8 cellular contexts compared by ENCODE assay signal in the genomic region with DNA sequence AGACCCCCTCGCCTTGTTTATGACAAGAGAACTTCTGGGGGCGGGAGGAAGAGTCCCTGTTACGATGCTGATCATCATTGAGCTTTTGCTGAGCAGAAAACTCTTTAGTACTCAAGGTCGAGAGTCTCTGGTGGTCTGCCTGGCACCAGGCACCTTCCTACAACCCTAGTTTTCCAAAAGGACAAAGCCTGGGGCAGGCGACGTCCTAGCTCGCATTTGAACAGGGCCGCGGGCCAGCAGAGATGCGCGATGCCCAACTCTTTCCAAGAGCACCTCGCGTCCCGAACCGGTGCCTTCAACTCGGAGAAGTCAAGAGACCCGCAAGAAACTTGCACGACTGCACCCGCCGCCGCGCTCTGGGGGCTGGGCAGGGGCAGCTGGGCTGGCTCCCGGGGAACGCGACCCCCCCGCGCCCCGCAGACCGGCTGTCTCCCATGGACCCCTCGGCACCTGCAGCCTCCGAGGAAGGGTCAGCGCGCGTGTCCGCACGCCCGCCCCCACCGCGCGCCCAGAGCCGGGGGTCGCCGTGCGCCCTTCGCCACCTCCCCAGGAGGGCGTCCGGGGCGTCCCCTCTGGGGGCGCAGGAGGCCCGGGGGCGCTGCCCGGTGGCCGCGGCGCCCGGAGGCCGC. TPM values are rescaled to one million over a fixed set of nuclear protein-coding genes. Genes with fewer than 3 reads are reported as not detected.
A peak's percentile ranks its signal among the peaks of the same experiment; 100 is the strongest.
DNase-seq lines count a peak whose midpoint lies in the region; ATAC-seq, FAIRE-seq and TF ChIP-seq lines count a peak whose summit lies in the region.

No MANE protein-coding gene starts in this region.

- H3K27me3 ChIP-seq in K562 (ENCODE audit: control insufficient read depth in 2 of 2, insufficient read depth in 2 of 2, low read length in 2 of 2), result no peaks in the 10 kb centered on the region; a peak in 1 of 5 replicates

- no peak overlapping the region for H3K27ac ChIP-seq in K562 (ENCODE audit: extremely low read depth, low read depth, low read length)

- in situ Hi-C loops in K562 (cut with MboI), result no loop called here

- no TSS peak for BruUV-seq in K562 (replicated peaks; lab: Mats Ljungman, UMichigan)

- peak overlapping the region in 1 of 6 donors; percentile 49 for H3K27ac Mint-ChIP-seq in immature natural killer cell
- no peak overlapping the region for H3K27ac Mint-ChIP-seq in stimulated activated effector memory CD8-positive, alpha-beta T cell treated with anti-CD3 and anti-CD28 coated beads, Interleukin-12 subunit alpha, Interleukin-12 subunit beta, amount 100 ng/mL, for 72 hours

- intact Hi-C loops in K562 (cut with micrococcal nuclease), result loop anchor here (5.0 kb wide), 1 partner anchor 89 kb away; no protein-coding TSS in a partner anchor

- ATAC-seq in K562, result no peak
- peak; percentile 3 for ATAC-seq in stimulated activated effector memory CD8-positive, alpha-beta T cell treated with anti-CD3 and anti-CD28 coated beads, Interleukin-12 subunit alpha, Interleukin-12 subunit beta, amount 100 ng/mL, for 72 hours
- no peak for ATAC-seq in GM18519 (IDR thresholded peaks at IDR 0.05; ENCODE audit: low FRiP score, unreplicated experiment)
- no peak for ATAC-seq in GM21619 (IDR thresholded peaks at IDR 0.05; ENCODE audit: unreplicated experiment)

- H3K27me3 Mint-ChIP-seq in immature natural killer cell (ENCODE audit: low read depth in 3 of 3), result peaks cover 6 to 26% (median 14%) of the 10 kb centered on the region in 3 donors

- H3K36me3 Mint-ChIP-seq in immature natural killer cell, result no peaks in the 10 kb centered on the region
- H3K36me3 Mint-ChIP-seq in stimulated activated effector memory CD8-positive, alpha-beta T cell treated with anti-CD3 and anti-CD28 coated beads, Interleukin-12 subunit alpha, Interleukin-12 subunit beta, amount 100 ng/mL, for 72 hours, result no peaks in the 10 kb centered on the region

- H3K4me1 Mint-ChIP-seq in immature natural killer cell, result peaks cover 7 to 11% of the 10 kb centered on the region in 2 donors
- H3K4me1 Mint-ChIP-seq in stimulated activated effector memory CD8-positive, alpha-beta T cell treated with anti-CD3 and anti-CD28 coated beads, Interleukin-12 subunit alpha, Interleukin-12 subunit beta, amount 100 ng/mL, for 72 hours, result peaks cover 7% of the 10 kb centered on the region

- H3K9me3 ChIP-seq in K562 (replicated peaks; ENCODE audit: control insufficient read depth, insufficient read depth, low read depth, low read length), result peaks cover 5% of the 10 kb centered on the region; the same call in 1 of the 2 replicates

- peak; percentile 46 for DNase-seq in GM03348 (ENCODE audit: low spot score)
- DNase-seq in NB4 (ENCODE audit: low read depth), result peak; percentile 34
- DNase-seq in K562 (ENCODE audit: extremely low read depth in 1 of 4, low spot score in 3 of 4), result peak in 1 of 4 experiments; percentile 37
- DNase-seq in immature natural killer cell, result no peak
- DNase-seq in stimulated activated effector memory CD8-positive, alpha-beta T cell treated with anti-CD3 and anti-CD28 coated beads, Interleukin-12 subunit alpha, Interleukin-12 subunit beta, amount 100 ng/mL, for 72 hours (ENCODE audit: low spot score in 2 of 2), result peak in 1 of 2 donors; percentile 53
- no peak for DNase-seq in SKM-1 (lab: John Stamatoyannopoulos, UW; ENCODE audit: unreplicated experiment)

- no peak for TF ChIP-seq EP300 in K562 (IDR thresholded peaks at IDR 0.05; ENCODE audit: low read length)

- H3K4me2 ChIP-seq in K562 (ENCODE audit: insufficient read depth, low read length), result peak overlapping the region; percentile 63

- peak overlapping the region; percentile 80 for H2AFZ ChIP-seq in K562 (ENCODE audit: low read depth, low read length)

- POLR2A ChIA-PET in K562 (lab: Yijun Ruan, JAX), result interaction anchor here (0.5 to 1.3 kb wide), 6 partner anchors 10 to 119 kb away, joined by 3 to 7 read pairs (median 3); no protein-coding TSS in a partner anchor

- no peaks in the 10 kb centered on the region; the same call in 1 of the 2 replicates for H4K20me1 ChIP-seq in K562 (replicated peaks; ENCODE audit: control insufficient read depth, insufficient read depth, low read length)

- peak overlapping the region; percentile 21 to 98; a peak in 3 of 4 replicates for H3K9ac ChIP-seq in K562 (ENCODE audit: insufficient read depth in 1 of 2, low read depth in 2 of 2, low read length in 2 of 2)

- TF ChIP-seq POLR2A in NB4 (IDR thresholded peaks at IDR 0.05; ENCODE audit: extremely low read depth, insufficient read length), result no peak
- no peak for TF ChIP-seq POLR2A in K562 (conservative IDR thresholded peaks at IDR 0.05)

- H3K4me3 ChIP-seq in NB4 (ENCODE audit: low read depth, low read length) (no peak overlapping the region), K562 (peak overlapping the region; percentile 67)

- H3K4me1 ChIP-seq in K562 (replicated peaks in 1 of 2; ENCODE audit: control insufficient read depth in 2 of 2, insufficient read depth in 2 of 2, low read length in 2 of 2), result peaks cover 17 to 39% of the 10 kb centered on the region in 2 experiments

- no peaks in the 10 kb centered on the region for H3K9me1 ChIP-seq in K562 (ENCODE audit: control insufficient read depth, insufficient read depth, low read length)

- WGBS in K562 (ENCODE audit: insufficient coverage, low coverage, missing lambda C conversion rate), result 3% methylated on average over 43 of the region's 57 CpGs

- H3K9me3 Mint-ChIP-seq in immature natural killer cell, result peaks cover 0 to 4% (median 0%) of the 10 kb centered on the region in 6 donors
- peaks cover 2% of the 10 kb centered on the region for H3K9me3 Mint-ChIP-seq in stimulated activated effector memory CD8-positive, alpha-beta T cell treated with anti-CD3 and anti-CD28 coated beads, Interleukin-12 subunit alpha, Interleukin-12 subunit beta, amount 100 ng/mL, for 72 hours

- no peak for TF ChIP-seq RAD21 in K562 (CRISPR knock-in tag; conservative IDR thresholded peaks at IDR 0.05 in 1 of 2, IDR thresholded peaks at IDR 0.05 in 1 of 2)

- no peaks in the 10 kb centered on the region for H3K36me3 ChIP-seq in K562 (ENCODE audit: control insufficient read depth, insufficient read depth, low read length)

- no peak for FAIRE-seq in K562 (lab: Jason Lieb, UNC)

- no peak for TF ChIP-seq CTCF in NB4 (IDR thresholded peaks at IDR 0.05; ENCODE audit: low read depth, low read length)
- no peak for TF ChIP-seq CTCF in K562 (IDR thresholded peaks at IDR 0.05 in 2 of 3, conservative IDR thresholded peaks at IDR 0.05 in 1 of 3; ENCODE audit: insufficient read depth in 2 of 3, low read depth in 1 of 3, low read length in 3 of 3)

- H3K79me2 ChIP-seq in K562 (ENCODE audit: control insufficient read depth, insufficient read depth, low read length), result peaks cover 40% of the 10 kb centered on the region

- H3K4me3 Mint-ChIP-seq in immature natural killer cell, result peak overlapping the region; percentile 69 to 82 (median 78)
- peak overlapping the region; percentile 69 for H3K4me3 Mint-ChIP-seq in stimulated activated effector memory CD8-positive, alpha-beta T cell treated with anti-CD3 and anti-CD28 coated beads, Interleukin-12 subunit alpha, Interleukin-12 subunit beta, amount 100 ng/mL, for 72 hours

- CTCF ChIA-PET in K562 (lab: Yijun Ruan, JAX; ENCODE audit: low intra/inter-chr PET ratio), result no interaction called here

TF ChIP-seq in K562, 482 proteins besides CTCF, POLR2A, EP300 and RAD21 (continues in another document):
- TF ChIP-seq ZNF311 (CRISPR knock-in tag; IDR thresholded peaks at IDR 0.05) (no peak), FUS (optimal IDR thresholded peaks at IDR 0.05; ENCODE audit: low read depth, low read length) (no peak), KDM2B (CRISPR knock-in tag; IDR thresholded peaks at IDR 0.05) (0 out of 2 replicates have a peak, but pooled peaks have one; percentile 42), KLF6 (CRISPR knock-in tag; IDR thresholded peaks at IDR 0.05; ENCODE audit: borderline replicate concordance) (no peak)

RNA-seq across cellular contexts. Expression of a gene that starts 0.4 kb away (rescaled TPM):
- 14.3 and 26.5 TPM in 2 replicates for total RNA-seq in K562 (2011; cell fraction: chromatin; rRNA removed; ENCODE audit: low replicate concordance)
- 14.6 and 18.5 TPM in 2 replicates for total RNA-seq in K562 (2011; cell fraction: nucleolus; rRNA removed)
- 12.9 and 13.2 TPM in 2 replicates for total RNA-seq in K562 (2011; cell fraction: nucleoplasm; rRNA removed)
- total RNA-seq in K562 (2014; rRNA removed), result 16.1 and 23.1 TPM in 2 replicates
- total RNA-seq in K562 (2014; rRNA removed; fragmentation: Illumina TruSeq; extraction: Trizol), result 11.0 and 13.6 TPM in 2 replicates
- 14.9 TPM in 2 replicates for total RNA-seq in K562 (2015; rRNA removed; fragmentation: Illumina TruSeq; extraction: Trizol)
- 19.9 and 21.9 TPM in 2 replicates for total RNA-seq in K562 (2021)
- 11.2 and 11.5 TPM in 2 replicates for polyA plus RNA-seq in K562 (2011; rRNA removed)
- 13.9 and 19.9 TPM in 2 replicates for polyA plus RNA-seq in K562 (2011; cell fraction: cytosol; rRNA removed)
- polyA plus RNA-seq in K562 (2011; cell fraction: nucleus; rRNA removed), result 9.8 and 12.1 TPM in 2 replicates
- 14.5 and 17.2 TPM in 2 replicates for polyA plus RNA-seq in K562 (2012)
- 19.5 and 20.1 TPM in 2 replicates for polyA plus RNA-seq in K562 (2014; fragmentation: Illumina TruSeq; extraction: Trizol)
- polyA plus RNA-seq in K562 (2014; fragmentation: Nextera tagmentation; extraction: Ambion mirVana), result under 1 TPM; 0.25 to 0.30 TPM
- polyA plus RNA-seq in K562 (2014; rRNA removed), result 16.8 and 17.1 TPM in 2 replicates
- polyA minus RNA-seq in K562 (2011; rRNA and poly(A)+ RNA removed), result 9.0 and 9.8 TPM in 2 replicates
- 8.2 and 11.0 TPM in 2 replicates for polyA minus RNA-seq in K562 (2011; cell fraction: cytosol; rRNA and poly(A)+ RNA removed)
- 2.8 and 4.3 TPM in 2 replicates for polyA minus RNA-seq in K562 (2011; cell fraction: nucleus; rRNA and poly(A)+ RNA removed)
- polyA plus RNA-seq in immature natural killer cell, result 1 to 10 TPM in 1 of 3 donors, under 1 TPM in 2; 0.27 to 1.5 (median 0.48) TPM

RNA-seq across cellular contexts. Expression of a gene that starts 57.2 kb away (rescaled TPM):
- 289 and 513 TPM in 2 replicates for total RNA-seq in K562 (2011; cell fraction: chromatin; rRNA removed; ENCODE audit: low replicate concordance)
- total RNA-seq in K562 (2011; cell fraction: nucleolus; rRNA removed), result 197 and 203 TPM in 2 replicates
- 215 and 311 TPM in 2 replicates for total RNA-seq in K562 (2011; cell fraction: nucleoplasm; rRNA removed)
- total RNA-seq in K562 (2014; rRNA removed) (14.7 and 36.9 TPM in 2 replicates), K562 (2014; rRNA removed; fragmentation: Illumina TruSeq; extraction: Trizol) (13.8 and 18.1 TPM in 2 replicates), K562 (2015; rRNA removed; fragmentation: Illumina TruSeq; extraction: Trizol) (25.8 and 28.9 TPM in 2 replicates), K562 (2021) (65.8 and 66.3 TPM in 2 replicates)
- polyA plus RNA-seq in K562 (2011; rRNA removed) (14.4 and 20.7 TPM in 2 replicates), K562 (2014; fragmentation: Illumina TruSeq; extraction: Trizol) (40.7 and 46.7 TPM in 2 replicates), K562 (2014; fragmentation: Nextera tagmentation; extraction: Ambion mirVana) (1 to 10 TPM; 2.2 to 3.8 TPM), K562 (2014; rRNA removed) (26.0 and 26.5 TPM in 2 replicates), immature natural killer cell (10 to 100 TPM in 1 of 3 donors, 1 to 10 TPM in 2; 3.5 to 10.6 (median 4.7) TPM)
- 9.9 and 11.6 TPM in 2 replicates for polyA plus RNA-seq in K562 (2011; cell fraction: cytosol; rRNA removed)
- 78.1 and 99.4 TPM in 2 replicates for polyA plus RNA-seq in K562 (2011; cell fraction: nucleus; rRNA removed)
- polyA plus RNA-seq in K562 (2012), result 33.1 and 37.7 TPM in 2 replicates
- 20.9 and 23.5 TPM in 2 replicates for polyA minus RNA-seq in K562 (2011; rRNA and poly(A)+ RNA removed)
- 51.8 and 60.9 TPM in 2 replicates for polyA minus RNA-seq in K562 (2011; cell fraction: cytosol; rRNA and poly(A)+ RNA removed)
- 61.8 and 88.5 TPM in 2 replicates for polyA minus RNA-seq in K562 (2011; cell fraction: nucleus; rRNA and poly(A)+ RNA removed)

Comparison
In these comparisons a context has a peak if more than half of its experiments do, and no peak if none do; other contexts are left out.
1. DNase-seq: peak in GM03348 (single experiment) and NB4 (single experiment); none in immature natural killer cell (0 of 3) and SKM-1 (single experiment).